In the genomic region with DNA sequence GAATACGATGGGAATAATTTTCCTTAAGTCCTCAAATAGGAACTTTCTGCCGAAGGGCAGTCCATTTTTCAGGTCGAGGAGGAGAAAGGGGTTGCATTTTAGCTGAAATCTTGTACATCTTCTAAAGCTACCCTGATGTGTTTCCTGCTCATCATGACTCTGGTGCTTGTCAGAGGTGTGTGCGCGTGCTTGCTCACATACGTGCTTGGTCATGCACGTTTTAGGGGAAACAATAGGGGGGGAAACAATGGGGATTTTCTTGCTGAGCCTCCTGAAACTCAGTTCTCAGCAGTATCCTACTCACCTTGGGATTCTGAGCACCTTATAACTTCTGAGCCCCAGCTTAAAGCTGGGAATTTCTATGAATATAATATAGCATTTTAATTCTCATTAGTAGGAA, we compare ENCODE assay signal across 16 cellular contexts.
"Had no signal": no experiment of that assay in that cellular context is flagged by ENCODE, and none has a peak within 500 bp of the region (broad histone marks: within the 10 kb centered on the region; RNA-seq: fewer than 3 reads in every experiment).

No MANE protein-coding gene starts in this region.

- H3K4me3 Mint-ChIP-seq: activated naive CD4-positive, alpha-beta T cell treated with anti-CD3 and anti-CD28 coated beads for 36 hours; type B pancreatic cell had no signal

- H3K9me3 Mint-ChIP-seq: activated naive CD4-positive, alpha-beta T cell treated with anti-CD3 and anti-CD28 coated beads for 36 hours; naive B cell; type B pancreatic cell had no signal

- H3K27ac Mint-ChIP-seq: activated naive CD4-positive, alpha-beta T cell treated with anti-CD3 and anti-CD28 coated beads for 36 hours; type B pancreatic cell had no signal

- H3K27me3 ChIP-seq: dorsolateral prefrontal cortex, esophagus muscularis mucosa, hepatocyte, neutrophil, suprapubic skin had no signal

- H3K4me1 ChIP-seq: suprapubic skin had no signal

- H3K27ac ChIP-seq: dorsolateral prefrontal cortex, esophagus muscularis mucosa, hepatocyte, neutrophil, suprapubic skin had no signal

- DNase-seq: activated CD4-positive, alpha-beta T cell treated with anti-CD3 and anti-CD28 coated beads, Interleukin-2, amount 50 U/mL, for 1 hour; activated CD8-positive, alpha-beta memory T cell treated with anti-CD3 and anti-CD28 coated beads for 24 hours; activated naive CD4-positive, alpha-beta T cell treated with anti-CD3 and anti-CD28 coated beads for 36 hours; dorsolateral prefrontal cortex; naive B cell; retina; stimulated activated naive CD4-positive, alpha-beta T cell had no signal

- H3K9me3 ChIP-seq: esophagus muscularis mucosa, neutrophil, suprapubic skin had no signal

- ATAC-seq: activated CD4-positive, CD25-positive, alpha-beta regulatory T cell treated with anti-CD3 and anti-CD28 coated beads, Interleukin-2, amount 50 U/mL, for 24 hours; left lobe of liver had no signal

- FAIRE-seq: astrocyte, keratinocyte had no signal

- H3K4me3 ChIP-seq: dorsolateral prefrontal cortex, esophagus muscularis mucosa, hepatocyte, suprapubic skin had no signal

- H3K27me3 Mint-ChIP-seq: naive B cell, type B pancreatic cell had no signal
